ENCODE assay signal across 1 cellular context in the genomic region with DNA sequence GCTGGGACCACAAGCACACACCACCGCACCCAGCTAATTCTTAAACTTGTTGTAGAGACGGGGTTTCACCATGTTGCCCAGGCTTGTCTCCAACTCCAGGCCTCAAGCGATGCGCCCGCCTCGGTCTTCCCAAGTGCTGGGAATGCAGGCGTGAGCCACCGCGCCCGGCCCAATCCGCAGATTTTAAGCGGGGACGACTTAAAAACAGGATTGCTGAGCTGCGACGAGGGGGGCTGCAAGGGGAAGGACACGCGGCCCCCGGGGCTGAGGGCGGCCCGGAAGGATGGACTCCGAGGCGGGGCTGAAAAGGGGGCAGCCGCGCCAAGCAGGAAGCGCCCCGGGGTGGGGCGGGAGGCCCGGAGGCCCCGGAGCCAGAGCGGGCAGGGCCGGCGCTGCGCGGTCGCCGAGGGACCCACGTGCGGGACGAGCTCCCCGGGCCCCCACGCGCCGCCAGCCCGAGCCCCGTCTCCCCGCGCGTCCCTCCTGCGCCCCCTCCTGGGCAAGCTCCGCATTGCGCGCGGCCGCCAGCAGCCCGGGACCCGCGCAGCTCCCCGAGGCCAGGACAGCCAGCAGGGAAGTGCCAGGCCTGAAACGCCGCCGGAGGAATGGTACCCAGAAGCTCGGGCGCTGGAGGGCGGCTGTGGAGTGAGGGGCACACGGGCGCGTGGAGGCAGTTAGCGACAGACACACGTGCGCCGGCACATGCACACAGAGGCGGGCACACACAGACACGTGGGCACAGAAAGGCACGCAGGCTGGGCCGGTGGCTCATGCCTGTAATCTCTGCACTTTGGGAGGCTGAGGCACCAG.
TF ChIP-seq lines count a peak whose summit lies in the region.

No MANE protein-coding gene starts in this region.

TF ChIP-seq in K562, 482 proteins besides CTCF, POLR2A, EP300 and RAD21 (continued from another document):
- TF ChIP-seq RB1 (IDR thresholded peaks at IDR 0.05; ENCODE audit: low read depth) (peak; percentile 91), DPF2 (IDR thresholded peaks at IDR 0.05) (no peak), ARID3A (IDR thresholded peaks at IDR 0.05; ENCODE audit: borderline replicate concordance, low read depth, low read length) (no peak), FOXP1 (CRISPR knock-in tag; IDR thresholded peaks at IDR 0.05) (peak; percentile 46; the same call in 1 of the 2 replicates), CEBPG (CRISPR knock-in tag; IDR thresholded peaks at IDR 0.05) (0 out of 2 replicates have a peak, but pooled peaks have one; percentile 14), CEBPG (tag; conservative IDR thresholded peaks at IDR 0.05 in 1 of 2, IDR thresholded peaks at IDR 0.05 in 1 of 2) (no peak), ZNF354B (CRISPR knock-in tag; IDR thresholded peaks at IDR 0.05) (no peak), FOXA1 (IDR thresholded peaks at IDR 0.05; ENCODE audit: borderline replicate concordance) (no peak), FOXA3 (CRISPR knock-in tag; conservative IDR thresholded peaks at IDR 0.05 in 1 of 2, IDR thresholded peaks at IDR 0.05 in 1 of 2) (0 out of 4 replicates have a peak, but pooled peaks of 1 of the 2 experiments have one; percentile 35), NONO (IDR thresholded peaks at IDR 0.05; ENCODE audit: low read depth in 2 of 2, low read length in 1 of 2) (peak in 1 of 2 experiments; percentile 78; a peak in 2 of 4 replicates), MAZ (CRISPR knock-in tag; conservative IDR thresholded peaks at IDR 0.05 in 1 of 2, IDR thresholded peaks at IDR 0.05 in 1 of 2) (peak; percentile 66 to 71; a peak in 3 of 4 replicates), TEAD1 (CRISPR knock-in tag; IDR thresholded peaks at IDR 0.05) (peak in 1 of 2 experiments; percentile 48; a peak in 1 of 4 replicates), ZNF12 (CRISPR knock-in tag; IDR thresholded peaks at IDR 0.05) (no peak)
- TF ChIP-seq, protein P1, sequence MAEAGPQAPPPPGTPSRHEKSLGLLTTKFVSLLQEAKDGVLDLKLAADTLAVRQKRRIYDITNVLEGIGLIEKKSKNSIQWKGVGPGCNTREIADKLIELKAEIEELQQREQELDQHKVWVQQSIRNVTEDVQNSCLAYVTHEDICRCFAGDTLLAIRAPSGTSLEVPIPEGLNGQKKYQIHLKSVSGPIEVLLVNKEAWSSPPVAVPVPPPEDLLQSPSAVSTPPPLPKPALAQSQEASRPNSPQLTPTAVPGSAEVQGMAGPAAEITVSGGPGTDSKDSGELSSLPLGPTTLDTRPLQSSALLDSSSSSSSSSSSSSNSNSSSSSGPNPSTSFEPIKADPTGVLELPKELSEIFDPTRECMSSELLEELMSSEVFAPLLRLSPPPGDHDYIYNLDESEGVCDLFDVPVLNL (CRISPR knock-in tag; IDR thresholded peaks at IDR 0.05; ENCODE audit: low read depth) = 0 out of 2 replicates have a peak, but pooled peaks have one; percentile 33
- TF ChIP-seq, protein P2, sequence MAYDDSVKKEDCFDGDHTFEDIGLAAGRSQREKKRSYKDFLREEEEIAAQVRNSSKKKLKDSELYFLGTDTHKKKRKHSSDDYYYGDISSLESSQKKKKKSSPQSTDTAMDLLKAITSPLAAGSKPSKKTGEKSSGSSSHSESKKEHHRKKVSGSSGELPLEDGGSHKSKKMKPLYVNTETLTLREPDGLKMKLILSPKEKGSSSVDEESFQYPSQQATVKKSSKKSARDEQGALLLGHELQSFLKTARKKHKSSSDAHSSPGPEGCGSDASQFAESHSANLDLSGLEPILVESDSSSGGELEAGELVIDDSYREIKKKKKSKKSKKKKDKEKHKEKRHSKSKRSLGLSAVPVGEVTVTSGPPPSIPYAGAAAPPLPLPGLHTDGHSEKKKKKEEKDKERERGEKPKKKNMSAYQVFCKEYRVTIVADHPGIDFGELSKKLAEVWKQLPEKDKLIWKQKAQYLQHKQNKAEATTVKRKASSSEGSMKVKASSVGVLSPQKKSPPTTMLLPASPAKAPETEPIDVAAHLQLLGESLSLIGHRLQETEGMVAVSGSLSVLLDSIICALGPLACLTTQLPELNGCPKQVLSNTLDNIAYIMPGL (CRISPR knock-in tag; IDR thresholded peaks at IDR 0.05) = 0 out of 2 replicates have a peak, but pooled peaks have one; percentile 47
- TF ChIP-seq, protein P3, sequence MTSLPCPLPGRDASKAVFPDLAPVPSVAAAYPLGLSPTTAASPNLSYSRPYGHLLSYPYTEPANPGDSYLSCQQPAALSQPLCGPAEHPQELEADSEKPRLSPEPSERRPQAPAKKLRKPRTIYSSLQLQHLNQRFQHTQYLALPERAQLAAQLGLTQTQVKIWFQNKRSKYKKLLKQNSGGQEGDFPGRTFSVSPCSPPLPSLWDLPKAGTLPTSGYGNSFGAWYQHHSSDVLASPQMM (CRISPR knock-in tag; IDR thresholded peaks at IDR 0.05) = no peak
